In genomic region chr5:139474815-139475791, GRCh38 we compare ENCODE assay signal across 8 cellular contexts. TPM values are rescaled to one million over a fixed set of nuclear protein-coding genes. Genes with fewer than 3 reads are reported as not detected.
DNase-seq lines count a peak whose midpoint lies in the region; ATAC-seq and TF ChIP-seq lines count a peak whose summit lies in the region.

No MANE protein-coding gene starts in this region.

- peaks cover 44% of the 10 kb centered on the region for H3K36me3 Mint-ChIP-seq in activated naive CD4-positive, alpha-beta T cell treated with anti-CD3 and anti-CD28 coated beads for 36 hours (ENCODE audit: low read depth)
- peaks cover 8% of the 10 kb centered on the region for H3K36me3 Mint-ChIP-seq in T-helper 17 cell (ENCODE audit: low read depth)
- no peaks in the 10 kb centered on the region for H3K36me3 Mint-ChIP-seq in glutamatergic neuron (ENCODE audit: unreplicated experiment)

- no peaks in the 10 kb centered on the region for H3K27me3 Mint-ChIP-seq in activated naive CD4-positive, alpha-beta T cell treated with anti-CD3 and anti-CD28 coated beads for 36 hours (ENCODE audit: low read depth)
- H3K27me3 Mint-ChIP-seq in T-helper 17 cell (no peaks in the 10 kb centered on the region), glutamatergic neuron (ENCODE audit: unreplicated experiment) (peaks cover 19% of the 10 kb centered on the region)

- intact Hi-C loops in activated naive CD4-positive, alpha-beta T cell treated with anti-CD3 and anti-CD28 coated beads for 36 hours (cut with micrococcal nuclease) = loop anchor here (2.0 to 5.0 kb wide), 2 partner anchors 36 to 37 kb away; partner anchors contain the start of gene DNAJC18

- CTCF ChIA-PET in activated naive CD4-positive, alpha-beta T cell treated with anti-CD3 and anti-CD28 coated beads for 36 hours (lab: Charles Lee) = interaction anchor here (1.2 kb wide), 1 partner anchor 53 kb away, joined by 3 read pairs; no protein-coding TSS in a partner anchor

- peak overlapping the region; percentile 35 for H3K4me3 Mint-ChIP-seq in activated naive CD4-positive, alpha-beta T cell treated with anti-CD3 and anti-CD28 coated beads for 36 hours
- H3K4me3 Mint-ChIP-seq in T-helper 17 cell = peak overlapping the region; percentile 82
- peak overlapping the region; percentile 77 for H3K4me3 Mint-ChIP-seq in glutamatergic neuron (ENCODE audit: unreplicated experiment)

- peak overlapping the region; percentile 84 for H3K27ac Mint-ChIP-seq in activated naive CD4-positive, alpha-beta T cell treated with anti-CD3 and anti-CD28 coated beads for 36 hours
- H3K27ac Mint-ChIP-seq in T-helper 17 cell (peak overlapping the region; percentile 96), glutamatergic neuron (ENCODE audit: unreplicated experiment) (peak overlapping the region; percentile 93)

- ATAC-seq in T-helper 17 cell (peak; percentile 58), GM21515 (IDR thresholded peaks at IDR 0.05; ENCODE audit: unreplicated experiment) (no peak)

- DNase-seq in activated naive CD4-positive, alpha-beta T cell treated with anti-CD3 and anti-CD28 coated beads for 36 hours = peak; percentile 41
- DNase-seq in activated naive CD4-positive, alpha-beta T cell treated with anti-CD3 and anti-CD28 coated beads, Interleukin-2, amount 50 U/mL, for 16 hours = no peak
- no peak for DNase-seq in T-helper 17 cell
- DNase-seq in glutamatergic neuron = peak; percentile 78
- peak; percentile 40 for DNase-seq in stromal cell of bone marrow (ENCODE audit: low read depth)
- no peak for DNase-seq in RPMI8226
- no peak for DNase-seq in stimulated activated CD4-positive, alpha-beta T cell treated with anti-CD3 and anti-CD28 coated beads, Interleukin-12 subunit alpha, Interleukin-12 subunit beta, amount 100 ng/mL, for 4 hours

- no peaks in the 10 kb centered on the region for H3K9me3 Mint-ChIP-seq in activated naive CD4-positive, alpha-beta T cell treated with anti-CD3 and anti-CD28 coated beads for 36 hours
- peaks cover 16% of the 10 kb centered on the region for H3K9me3 Mint-ChIP-seq in glutamatergic neuron (ENCODE audit: unreplicated experiment)

- no peaks in the 10 kb centered on the region for H3K9me3 ChIP-seq in T-helper 17 cell (ENCODE audit: control insufficient read depth, low read length, poor library complexity, severe bottlenecking)

- no peak for TF ChIP-seq CTCF in glutamatergic neuron (IDR thresholded peaks at IDR 0.05; ENCODE audit: partially characterized antibody, unreplicated experiment)

- peaks cover 83% of the 10 kb centered on the region for H3K4me1 Mint-ChIP-seq in activated naive CD4-positive, alpha-beta T cell treated with anti-CD3 and anti-CD28 coated beads for 36 hours (ENCODE audit: low read depth)
- H3K4me1 Mint-ChIP-seq in T-helper 17 cell (peaks cover 64% of the 10 kb centered on the region), glutamatergic neuron (ENCODE audit: low read depth, unreplicated experiment) (peaks cover 23% of the 10 kb centered on the region)

RNA-seq across cellular contexts. Expression of gene SMIM33, which starts 4.3 kb away (rescaled TPM):
- total RNA-seq in activated naive CD4-positive, alpha-beta T cell treated with anti-CD3 and anti-CD28 coated beads for 36 hours = under 1 TPM; 0.14 to 0.37 TPM
- total RNA-seq in T-helper 17 cell (under 1 TPM; 0.13 to 0.32 TPM), glutamatergic neuron (ENCODE audit: unreplicated experiment) (not detected)

RNA-seq across cellular contexts. Expression of gene STING1, which starts 7.5 kb away (rescaled TPM):
- 100 to 1,000 TPM; 136 to 140 TPM for total RNA-seq in activated naive CD4-positive, alpha-beta T cell treated with anti-CD3 and anti-CD28 coated beads for 36 hours
- total RNA-seq in T-helper 17 cell (100 to 1,000 TPM; 151 to 160 TPM), glutamatergic neuron (ENCODE audit: unreplicated experiment) (not detected)

RNA-seq across cellular contexts. Expression of gene ECSCR, which starts 12.6 kb away (rescaled TPM):
- total RNA-seq in activated naive CD4-positive, alpha-beta T cell treated with anti-CD3 and anti-CD28 coated beads for 36 hours = under 1 TPM; 0.74 to 0.81 TPM
- not detected for total RNA-seq in T-helper 17 cell
- not detected for total RNA-seq in glutamatergic neuron (ENCODE audit: unreplicated experiment)

RNA-seq across cellular contexts. Expression of gene DNAJC18, which starts 35.8 kb away (rescaled TPM):
- total RNA-seq in activated naive CD4-positive, alpha-beta T cell treated with anti-CD3 and anti-CD28 coated beads for 36 hours = 10 to 100 TPM; 18.1 to 18.8 TPM
- total RNA-seq in T-helper 17 cell = 1 to 10 TPM; 4.0 to 8.7 TPM
- 55.9 TPM for total RNA-seq in glutamatergic neuron (ENCODE audit: unreplicated experiment)

Comparison
In these comparisons a context has a peak if more than half of its experiments do, and no peak if none do; other contexts are left out.
1. DNase-seq: peak in activated naive CD4-positive, alpha-beta T cell treated with anti-CD3 and anti-CD28 coated beads for 36 hours (single experiment), glutamatergic neuron (single experiment) and stromal cell of bone marrow (single experiment); none in activated naive CD4-positive, alpha-beta T cell treated with anti-CD3 and anti-CD28 coated beads, Interleukin-2, amount 50 U/mL, for 16 hours (single experiment), T-helper 17 cell (0 of 3), RPMI8226 (single experiment) and stimulated activated CD4-positive, alpha-beta T cell treated with anti-CD3 and anti-CD28 coated beads, Interleukin-12 subunit alpha, Interleukin-12 subunit beta, amount 100 ng/mL, for 4 hours (single experiment).
2. RNA of gene STING1, which starts 7.5 kb away (total RNA-seq): 151 to 160 TPM in T-helper 17 cell and 136 to 140 TPM in activated naive CD4-positive, alpha-beta T cell treated with anti-CD3 and anti-CD28 coated beads for 36 hours; not detected in glutamatergic neuron (single experiment); every median in the first group is over 100 times any median in the second.
3. Peak in every context shown above with its lines, with median percentiles within 50 percentile points of each other: H3K27ac Mint-ChIP-seq and H3K4me3 Mint-ChIP-seq.